Comparison of ENCODE assay signal across 12 cellular contexts in the genomic region with DNA sequence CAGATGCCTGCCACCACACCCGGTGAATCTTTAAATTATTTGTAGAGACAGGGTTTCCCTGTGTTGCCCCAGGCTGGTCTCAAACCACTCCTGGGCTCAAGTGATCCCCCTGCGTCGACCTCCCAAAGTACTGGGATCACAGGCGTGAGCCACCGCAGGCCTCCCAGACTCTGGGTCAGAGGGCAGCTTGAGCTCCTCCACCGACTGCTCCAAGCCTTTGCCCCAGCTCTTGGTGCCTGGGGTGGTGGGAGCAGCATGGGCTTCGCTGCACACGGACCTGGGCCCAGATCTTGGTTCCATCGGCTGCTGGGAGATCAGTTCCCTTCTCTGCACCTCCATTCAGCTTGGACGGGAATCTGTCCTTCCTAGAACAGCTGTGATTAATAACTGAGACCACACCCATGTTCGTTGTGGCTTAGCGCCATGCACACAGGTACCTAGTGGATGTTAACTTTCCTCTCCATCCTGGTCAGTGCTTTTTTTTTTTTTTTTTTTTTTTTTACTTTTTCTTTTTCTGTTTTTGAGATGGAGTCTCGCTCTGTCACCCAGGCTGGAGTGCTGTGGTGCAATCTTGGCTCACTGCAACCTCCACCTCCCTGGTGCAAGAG.
A peak's percentile ranks its signal among the peaks of the same experiment; 100 is the strongest.
DNase-seq lines count a peak whose midpoint lies in the region; ATAC-seq and TF ChIP-seq lines count a peak whose summit lies in the region.
"Had no signal": no experiment of that assay in that cellular context is flagged by ENCODE, and none has a peak within 500 bp of the region (broad histone marks: within the 10 kb centered on the region; RNA-seq: fewer than 3 reads in every experiment).

No MANE protein-coding gene starts in this region.

- no peaks in the 10 kb centered on the region for H3K36me3 ChIP-seq in heart left ventricle
- peaks cover 13% of the 10 kb centered on the region for H3K36me3 ChIP-seq in endodermal cell (ENCODE audit: control insufficient read depth, insufficient read depth, low read length)
- H3K36me3 ChIP-seq in muscle layer of colon (ENCODE audit: insufficient read depth, low read length), result no peaks in the 10 kb centered on the region
- no peaks in the 10 kb centered on the region for H3K36me3 ChIP-seq in vagina

- no peak for TF ChIP-seq CTCF in heart left ventricle (IDR thresholded peaks at IDR 0.05)
- TF ChIP-seq CTCF in endodermal cell (conservative IDR thresholded peaks at IDR 0.05), result no peak
- no peak for TF ChIP-seq CTCF in vagina (IDR thresholded peaks at IDR 0.05)

- H3K4me1 ChIP-seq in heart left ventricle (peaks cover 2 to 78% (median 53%) of the 10 kb centered on the region in 12 donors), endodermal cell (ENCODE audit: control insufficient read depth, insufficient read depth, low read length) (peaks cover 15% of the 10 kb centered on the region), muscle layer of colon (ENCODE audit: insufficient read depth, low read length) (peaks cover 73% of the 10 kb centered on the region), vagina (peaks cover 49% of the 10 kb centered on the region)

- H3K27me3 ChIP-seq in heart left ventricle (no peaks in the 10 kb centered on the region), endodermal cell (ENCODE audit: control insufficient read depth, insufficient read depth, low read length, poor library complexity, severe bottlenecking) (no peaks in the 10 kb centered on the region), muscle layer of colon (ENCODE audit: control insufficient read depth in 1 of 2, insufficient read depth in 2 of 2, low read length in 2 of 2) (no peaks in the 10 kb centered on the region), vagina (no peaks in the 10 kb centered on the region)

- 87 to 90% (median 89%) methylated on average over 13 of the region's 13 CpGs for whole genome bisulfite sequencing in heart left ventricle, 4 donors
- 83 to 89% methylated on average over 8 to 13 of the region's 13 CpGs for WGBS in endodermal cell (ENCODE audit: insufficient coverage in 1 of 2, insufficient read length in 1 of 2), 2 experiments

- peaks cover 45% of the 10 kb centered on the region for H3K4me1 Mint-ChIP-seq in endodermal cell

- H3K4me3 ChIP-seq in heart left ventricle (no peak overlapping the region), endodermal cell (ENCODE audit: low read length) (no peak overlapping the region), muscle layer of colon (ENCODE audit: low read depth in 1 of 2, low read length in 2 of 2) (no peak overlapping the region), vagina (peak overlapping the region in 1 of 2 donors; percentile 22)

- H3K9me3 Mint-ChIP-seq in endodermal cell, result peaks cover 5% of the 10 kb centered on the region
- H3K9me3 Mint-ChIP-seq: activated T-cell treated with anti-CD3 and anti-CD28 coated beads, Interleukin-2, amount 50 U/mL, for 72 hours; central memory CD8-positive, alpha-beta T cell had no signal

- H3K9ac ChIP-seq in endodermal cell (ENCODE audit: extremely low read depth, low read length, poor library complexity, severe bottlenecking) (no peak overlapping the region), muscle layer of colon (ENCODE audit: low read length) (no peak overlapping the region)

- H3K9me3 ChIP-seq in heart left ventricle, result no peaks in the 10 kb centered on the region
- no peaks in the 10 kb centered on the region for H3K9me3 ChIP-seq in endodermal cell (ENCODE audit: control insufficient read depth, low read length)
- no peaks in the 10 kb centered on the region for H3K9me3 ChIP-seq in muscle layer of colon (ENCODE audit: low read length)
- no peaks in the 10 kb centered on the region for H3K9me3 ChIP-seq in vagina

- intact Hi-C loops in heart left ventricle (cut with DNase I) (no loop called here), cardiac septum (cut with DNase I) (no loop called here), vagina (cut with DNase I) (no loop called here)

- DNase-seq in heart left ventricle (peak in 1 of 5 donors; percentile 24), cardiac septum (ENCODE audit: low spot score) (no peak), endodermal cell (no peak), vagina (ENCODE audit: extremely low spot score in 2 of 2) (no peak), activated gamma-delta T cell treated with Interleukin-2 at 50 U/mL for 16 hours (no peak)
- DNase-seq: activated CD4-positive, CD25-positive, alpha-beta regulatory T cell treated with anti-CD3 and anti-CD28 coated beads, Interleukin-2, amount 50 U/mL, for 72 hours; activated T-cell treated with anti-CD3 and anti-CD28 coated beads, Interleukin-2, amount 50 U/mL, for 72 hours; NCI-H187 treated with DMSO at 0.1 percent for 48 hours had no signal

- H3K4me3 Mint-ChIP-seq in endodermal cell, result no peak overlapping the region
- H3K4me3 Mint-ChIP-seq: activated T-cell treated with anti-CD3 and anti-CD28 coated beads, Interleukin-2, amount 50 U/mL, for 72 hours; central memory CD8-positive, alpha-beta T cell had no signal

- peak overlapping the region; percentile 56 for H3K27ac Mint-ChIP-seq in endodermal cell
- H3K27ac Mint-ChIP-seq: activated T-cell treated with anti-CD3 and anti-CD28 coated beads, Interleukin-2, amount 50 U/mL, for 72 hours had no signal

- no peaks in the 10 kb centered on the region for H3K27me3 Mint-ChIP-seq in endodermal cell (ENCODE audit: insufficient read depth)
- H3K27me3 Mint-ChIP-seq: central memory CD8-positive, alpha-beta T cell had no signal

- no peak for TF ChIP-seq POLR2A in heart left ventricle (IDR thresholded peaks at IDR 0.05)
- no peak for TF ChIP-seq POLR2A in vagina (IDR thresholded peaks at IDR 0.05)

- peaks cover 14% of the 10 kb centered on the region for H3K36me3 Mint-ChIP-seq in endodermal cell (ENCODE audit: low read depth)

- peak overlapping the region; percentile 42 to 90 (median 64) for H3K27ac ChIP-seq in heart left ventricle
- H3K27ac ChIP-seq in endodermal cell (ENCODE audit: low read depth, low read length), result no peak overlapping the region
- H3K27ac ChIP-seq in muscle layer of colon (ENCODE audit: low read depth, low read length), result peak overlapping the region; percentile 87
- H3K27ac ChIP-seq in vagina, result peak overlapping the region; percentile 73

- ATAC-seq in heart left ventricle (no peak), HG02970 (IDR thresholded peaks at IDR 0.05; ENCODE audit: low FRiP score, unreplicated experiment) (no peak), GM21515 (IDR thresholded peaks at IDR 0.05; ENCODE audit: unreplicated experiment) (no peak)
- ATAC-seq: activated T-cell treated with anti-CD3 and anti-CD28 coated beads, Interleukin-2, amount 50 U/mL, for 72 hours had no signal
